In genomic region chr5:130102375-130102774, GRCh38 we compare ENCODE assay signal across 17 cellular contexts.
DNase-seq lines count a peak whose midpoint lies in the region; ATAC-seq lines count a peak whose summit lies in the region.
"Had no signal": no experiment of that assay in that cellular context is flagged by ENCODE, and none has a peak within 500 bp of the region (broad histone marks: within the 10 kb centered on the region; RNA-seq: fewer than 3 reads in every experiment).

No MANE protein-coding gene starts in this region.

- peak; percentile 73 for ATAC-seq in GM18517 (IDR thresholded peaks at IDR 0.05; ENCODE audit: unreplicated experiment)
- ATAC-seq in GM21367 (IDR thresholded peaks at IDR 0.05; ENCODE audit: unreplicated experiment), result peak; percentile 84
- peak; percentile 84 for ATAC-seq in HG02884 (IDR thresholded peaks at IDR 0.05; ENCODE audit: unreplicated experiment)
- ATAC-seq in HG03521 (IDR thresholded peaks at IDR 0.05; ENCODE audit: unreplicated experiment), result peak; percentile 88
- ATAC-seq: stimulated activated naive CD8-positive, alpha-beta T cell treated with anti-CD3 and anti-CD28 coated beads, Interleukin-15, Interleukin-2, amounts not matched to agents 100 U/mL and 50 U/mL, for 24 hours had no signal

- no peak for DNase-seq in activated CD4-positive, alpha-beta T cell treated with anti-CD3 and anti-CD28 coated beads, Interleukin-2, amount 50 U/mL, for 1 hour
- no peak for DNase-seq in NCI-H2029 (lab: John Stamatoyannopoulos, UW)
- no peak for DNase-seq in NCI-H82 (lab: John Stamatoyannopoulos, UW)
- DNase-seq in NOMO-1 (lab: John Stamatoyannopoulos, UW; ENCODE audit: unreplicated experiment in 2 of 2), result no peak
- DNase-seq: activated CD4-positive, alpha-beta T cell treated with anti-CD3 and anti-CD28 coated beads for 1 hour; activated naive CD8-positive, alpha-beta T cell treated with anti-CD3 and anti-CD28 coated beads, Interleukin-2, amount 10 ng/mL, durations not matched to agents 7 days and 5 days; Caco-2; central memory CD4-positive, alpha-beta T cell; effector memory CD4-positive, alpha-beta T cell; NCI-H2107; small intestine; stimulated activated naive CD8-positive, alpha-beta T cell treated with anti-CD3 and anti-CD28 coated beads, Interleukin-15, Interleukin-2, amounts not matched to agents 100 U/mL and 50 U/mL, for 24 hours; uterus had no signal
